In the genomic region with DNA sequence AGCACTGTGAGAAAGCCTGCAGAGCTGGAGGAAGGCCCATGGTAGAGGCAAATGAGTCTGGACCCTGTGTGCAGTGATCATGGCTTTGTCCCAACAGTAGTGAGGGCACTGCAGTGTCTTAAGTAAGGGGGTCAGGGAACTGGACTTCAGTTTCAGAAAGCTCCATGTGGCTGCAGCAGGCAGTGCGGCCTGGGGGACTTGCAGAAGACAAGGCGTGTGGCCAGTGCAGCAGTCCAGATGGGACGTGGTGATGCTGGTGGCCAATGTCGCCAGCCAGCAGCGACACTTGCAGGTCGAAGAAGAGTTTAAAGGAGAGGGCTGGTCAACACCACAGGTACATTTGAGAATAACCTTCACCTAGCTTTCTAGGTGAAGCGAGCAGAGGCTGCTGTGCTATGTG, we compare ENCODE assay signal across 28 cellular contexts.
"Had no signal": no experiment of that assay in that cellular context is flagged by ENCODE, and none has a peak within 500 bp of the region (broad histone marks: within the 10 kb centered on the region; RNA-seq: fewer than 3 reads in every experiment).

No MANE protein-coding gene starts in this region.

- H3K27ac Mint-ChIP-seq: activated CD4-positive, alpha-beta T cell treated with anti-CD3 and anti-CD28 coated beads, Interleukin-2, amount 10 ng/mL, durations not matched to agents 7 days and 5 days; activated CD8-positive, alpha-beta memory T cell treated with anti-CD3 and anti-CD28 coated beads, Interleukin-2, amount 10 ng/mL, durations not matched to agents 7 days and 5 days; activated CD8-positive, alpha-beta T cell treated with anti-CD3 and anti-CD28 coated beads for 36 hours; immature natural killer cell; progenitor cell of endocrine pancreas had no signal

- H3K27me3 Mint-ChIP-seq: activated CD4-positive, alpha-beta T cell treated with anti-CD3 and anti-CD28 coated beads, Interleukin-2, amount 10 ng/mL, durations not matched to agents 7 days and 5 days; activated CD8-positive, alpha-beta memory T cell treated with anti-CD3 and anti-CD28 coated beads, Interleukin-2, amount 10 ng/mL, durations not matched to agents 7 days and 5 days; activated CD8-positive, alpha-beta T cell treated with anti-CD3 and anti-CD28 coated beads for 36 hours; naive B cell; progenitor cell of endocrine pancreas had no signal

- H3K4me3 ChIP-seq: hepatocyte, lower lobe of right lung, spleen, stomach, suprapubic skin, tibial nerve, uterus had no signal

- H3K27ac ChIP-seq: brain microvascular endothelial cell, hepatocyte, lower lobe of right lung, spleen, stomach, suprapubic skin, tibial nerve, uterus had no signal

- H3K27me3 ChIP-seq: brain microvascular endothelial cell, hepatocyte, spleen, stomach, suprapubic skin, tibial nerve, uterus had no signal

- H3K9me3 Mint-ChIP-seq: activated CD4-positive, alpha-beta T cell treated with anti-CD3 and anti-CD28 coated beads, Interleukin-2, amount 10 ng/mL, durations not matched to agents 7 days and 5 days; activated CD8-positive, alpha-beta T cell treated with anti-CD3 and anti-CD28 coated beads for 36 hours; activated naive CD4-positive, alpha-beta T cell treated with anti-CD3 and anti-CD28 coated beads, Interleukin-2, amount 50 U/mL, for 72 hours; immature natural killer cell; neural crest cell had no signal

- H3K4me1 ChIP-seq: lower lobe of right lung, tibial nerve, uterus had no signal

- H3K36me3 ChIP-seq: brain microvascular endothelial cell, lower lobe of right lung, suprapubic skin, uterus had no signal

- ATAC-seq: activated CD8-positive, alpha-beta memory T cell treated with anti-CD3 and anti-CD28 coated beads, Interleukin-2, amount 10 ng/mL, durations not matched to agents 7 days and 5 days; activated CD8-positive, alpha-beta T cell treated with anti-CD3 and anti-CD28 coated beads for 36 hours; activated naive CD4-positive, alpha-beta T cell treated with anti-CD3 and anti-CD28 coated beads, Interleukin-2, amount 50 U/mL, for 72 hours; esophagus mucosa; left lobe of liver had no signal

- H3K4me2 ChIP-seq: hepatocyte had no signal

- H3K4me3 Mint-ChIP-seq: activated CD4-positive, alpha-beta T cell treated with anti-CD3 and anti-CD28 coated beads, Interleukin-2, amount 10 ng/mL, durations not matched to agents 7 days and 5 days; activated CD8-positive, alpha-beta memory T cell treated with anti-CD3 and anti-CD28 coated beads, Interleukin-2, amount 10 ng/mL, durations not matched to agents 7 days and 5 days; activated CD8-positive, alpha-beta T cell treated with anti-CD3 and anti-CD28 coated beads for 36 hours; immature natural killer cell; naive B cell; neural crest cell had no signal

- H3K79me2 ChIP-seq: hepatocyte had no signal

- DNase-seq: activated CD4-positive, alpha-beta T cell treated with anti-CD3 and anti-CD28 coated beads, Interleukin-2, amount 10 ng/mL, durations not matched to agents 7 days and 5 days; activated CD8-positive, alpha-beta memory T cell treated with anti-CD3 and anti-CD28 coated beads, Interleukin-2, amount 10 ng/mL, durations not matched to agents 7 days and 5 days; activated CD8-positive, alpha-beta T cell treated with anti-CD3 and anti-CD28 coated beads for 36 hours; activated gamma-delta T cell; activated T-cell treated with anti-CD3 and anti-CD28 coated beads for 4 hours; aorta; brain microvascular endothelial cell; caudate nucleus; effector memory CD4-positive, alpha-beta T cell; foreskin melanocyte; immature natural killer cell; lower lobe of right lung; naive B cell; retina; spleen; stimulated activated CD4-positive, alpha-beta T cell treated with anti-CD3 and anti-CD28 coated beads, Interleukin-4, amount 100 ng/mL, for 24 hours; stomach; T-helper 1 cell; T1000; uterus had no signal

- H2AFZ ChIP-seq: hepatocyte had no signal

- H3K9me3 ChIP-seq: lower lobe of right lung, spleen, stomach, suprapubic skin, tibial nerve, uterus had no signal
